1 cellular context compared by ENCODE assay signal in the genomic region with DNA sequence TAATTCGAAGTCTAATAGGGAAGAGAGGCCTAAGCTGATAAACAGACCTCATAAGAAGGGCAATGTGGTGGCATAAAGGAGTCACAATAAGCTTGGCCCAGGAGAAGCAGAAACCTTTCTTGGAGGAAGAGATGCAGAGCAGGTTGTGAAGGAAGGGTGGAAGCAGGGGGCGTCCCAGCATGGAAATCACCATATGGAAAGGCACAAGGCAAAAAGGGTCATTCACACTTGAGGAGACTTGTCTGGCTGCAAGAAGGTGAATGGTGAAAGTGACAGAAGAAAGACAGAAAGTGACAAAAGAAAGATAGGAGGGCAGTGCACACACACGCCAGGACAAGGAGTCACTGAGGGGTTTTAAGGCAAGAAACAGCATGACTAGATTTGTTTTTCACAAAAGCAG.
TF ChIP-seq lines count a peak whose summit lies in the region.

No MANE protein-coding gene starts in this region.

TF ChIP-seq in WTC11, 78 proteins besides CTCF, POLR2A, EP300 and RAD21 (continued from another document):
- TF ChIP-seq, protein P1, sequence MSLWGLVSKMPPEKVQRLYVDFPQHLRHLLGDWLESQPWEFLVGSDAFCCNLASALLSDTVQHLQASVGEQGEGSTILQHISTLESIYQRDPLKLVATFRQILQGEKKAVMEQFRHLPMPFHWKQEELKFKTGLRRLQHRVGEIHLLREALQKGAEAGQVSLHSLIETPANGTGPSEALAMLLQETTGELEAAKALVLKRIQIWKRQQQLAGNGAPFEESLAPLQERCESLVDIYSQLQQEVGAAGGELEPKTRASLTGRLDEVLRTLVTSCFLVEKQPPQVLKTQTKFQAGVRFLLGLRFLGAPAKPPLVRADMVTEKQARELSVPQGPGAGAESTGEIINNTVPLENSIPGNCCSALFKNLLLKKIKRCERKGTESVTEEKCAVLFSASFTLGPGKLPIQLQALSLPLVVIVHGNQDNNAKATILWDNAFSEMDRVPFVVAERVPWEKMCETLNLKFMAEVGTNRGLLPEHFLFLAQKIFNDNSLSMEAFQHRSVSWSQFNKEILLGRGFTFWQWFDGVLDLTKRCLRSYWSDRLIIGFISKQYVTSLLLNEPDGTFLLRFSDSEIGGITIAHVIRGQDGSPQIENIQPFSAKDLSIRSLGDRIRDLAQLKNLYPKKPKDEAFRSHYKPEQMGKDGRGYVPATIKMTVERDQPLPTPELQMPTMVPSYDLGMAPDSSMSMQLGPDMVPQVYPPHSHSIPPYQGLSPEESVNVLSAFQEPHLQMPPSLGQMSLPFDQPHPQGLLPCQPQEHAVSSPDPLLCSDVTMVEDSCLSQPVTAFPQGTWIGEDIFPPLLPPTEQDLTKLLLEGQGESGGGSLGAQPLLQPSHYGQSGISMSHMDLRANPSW (CRISPR knock-in tag; conservative IDR thresholded peaks at IDR 0.05; ENCODE audit: low read depth), result no peak
- TF ChIP-seq NFATC4 (CRISPR knock-in tag; IDR thresholded peaks at IDR 0.05), result no peak
- no peak for TF ChIP-seq ZNF232 (CRISPR knock-in tag; IDR thresholded peaks at IDR 0.05)
- TF ChIP-seq ZNF121 (CRISPR knock-in tag; IDR thresholded peaks at IDR 0.05), result no peak
- no peak for TF ChIP-seq CREM (CRISPR knock-in tag; IDR thresholded peaks at IDR 0.05)
- TF ChIP-seq MYBL2 (CRISPR knock-in tag; IDR thresholded peaks at IDR 0.05), result no peak
- TF ChIP-seq, protein P2, sequence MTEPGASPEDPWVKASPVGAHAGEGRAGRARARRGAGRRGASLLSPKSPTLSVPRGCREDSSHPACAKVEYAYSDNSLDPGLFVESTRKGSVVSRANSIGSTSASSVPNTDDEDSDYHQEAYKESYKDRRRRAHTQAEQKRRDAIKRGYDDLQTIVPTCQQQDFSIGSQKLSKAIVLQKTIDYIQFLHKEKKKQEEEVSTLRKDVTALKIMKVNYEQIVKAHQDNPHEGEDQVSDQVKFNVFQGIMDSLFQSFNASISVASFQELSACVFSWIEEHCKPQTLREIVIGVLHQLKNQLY (CRISPR knock-in tag; IDR thresholded peaks at IDR 0.05), result no peak
- TF ChIP-seq NR1H2 (CRISPR knock-in tag; IDR thresholded peaks at IDR 0.05), result no peak
- TF ChIP-seq, protein P3, sequence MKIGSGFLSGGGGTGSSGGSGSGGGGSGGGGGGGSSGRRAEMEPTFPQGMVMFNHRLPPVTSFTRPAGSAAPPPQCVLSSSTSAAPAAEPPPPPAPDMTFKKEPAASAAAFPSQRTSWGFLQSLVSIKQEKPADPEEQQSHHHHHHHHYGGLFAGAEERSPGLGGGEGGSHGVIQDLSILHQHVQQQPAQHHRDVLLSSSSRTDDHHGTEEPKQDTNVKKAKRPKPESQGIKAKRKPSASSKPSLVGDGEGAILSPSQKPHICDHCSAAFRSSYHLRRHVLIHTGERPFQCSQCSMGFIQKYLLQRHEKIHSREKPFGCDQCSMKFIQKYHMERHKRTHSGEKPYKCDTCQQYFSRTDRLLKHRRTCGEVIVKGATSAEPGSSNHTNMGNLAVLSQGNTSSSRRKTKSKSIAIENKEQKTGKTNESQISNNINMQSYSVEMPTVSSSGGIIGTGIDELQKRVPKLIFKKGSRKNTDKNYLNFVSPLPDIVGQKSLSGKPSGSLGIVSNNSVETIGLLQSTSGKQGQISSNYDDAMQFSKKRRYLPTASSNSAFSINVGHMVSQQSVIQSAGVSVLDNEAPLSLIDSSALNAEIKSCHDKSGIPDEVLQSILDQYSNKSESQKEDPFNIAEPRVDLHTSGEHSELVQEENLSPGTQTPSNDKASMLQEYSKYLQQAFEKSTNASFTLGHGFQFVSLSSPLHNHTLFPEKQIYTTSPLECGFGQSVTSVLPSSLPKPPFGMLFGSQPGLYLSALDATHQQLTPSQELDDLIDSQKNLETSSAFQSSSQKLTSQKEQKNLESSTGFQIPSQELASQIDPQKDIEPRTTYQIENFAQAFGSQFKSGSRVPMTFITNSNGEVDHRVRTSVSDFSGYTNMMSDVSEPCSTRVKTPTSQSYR (CRISPR knock-in tag; IDR thresholded peaks at IDR 0.05), result no peak
- TF ChIP-seq, protein P4, sequence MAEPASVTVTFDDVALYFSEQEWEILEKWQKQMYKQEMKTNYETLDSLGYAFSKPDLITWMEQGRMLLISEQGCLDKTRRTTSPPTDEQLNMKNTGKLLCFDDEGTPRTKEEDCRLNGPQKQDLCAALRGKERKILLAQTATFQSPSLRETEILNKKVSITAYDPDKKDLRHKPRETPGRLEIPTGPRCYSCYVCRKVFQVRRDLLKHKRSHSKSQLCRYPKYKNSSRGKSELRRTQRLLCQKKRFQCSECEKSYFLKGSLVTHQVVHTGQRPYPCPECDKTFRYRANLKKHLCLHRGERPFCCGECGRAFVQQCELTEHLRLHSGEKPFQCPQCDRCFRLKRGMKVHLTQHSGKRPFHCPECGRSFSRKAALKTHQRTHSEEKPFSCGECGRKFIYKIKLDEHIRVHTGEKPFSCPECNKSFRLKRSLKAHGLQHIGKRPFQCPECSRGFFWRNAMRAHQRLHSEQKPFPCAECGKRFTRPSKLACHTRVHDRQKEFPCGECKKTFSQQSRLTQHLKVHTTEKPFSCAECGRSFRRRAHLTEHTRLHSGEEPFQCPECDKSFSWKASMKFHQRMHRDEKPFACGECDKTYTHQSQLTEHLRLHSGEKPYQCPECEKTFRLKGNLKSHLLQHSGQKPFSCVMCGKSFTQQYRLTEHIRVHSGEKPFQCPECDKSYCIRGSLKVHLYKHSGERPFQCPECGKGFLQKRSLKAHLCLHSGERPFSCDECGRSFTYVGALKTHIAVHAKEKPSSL (CRISPR knock-in tag; conservative IDR thresholded peaks at IDR 0.05), result no peak
- TF ChIP-seq, protein P5, sequence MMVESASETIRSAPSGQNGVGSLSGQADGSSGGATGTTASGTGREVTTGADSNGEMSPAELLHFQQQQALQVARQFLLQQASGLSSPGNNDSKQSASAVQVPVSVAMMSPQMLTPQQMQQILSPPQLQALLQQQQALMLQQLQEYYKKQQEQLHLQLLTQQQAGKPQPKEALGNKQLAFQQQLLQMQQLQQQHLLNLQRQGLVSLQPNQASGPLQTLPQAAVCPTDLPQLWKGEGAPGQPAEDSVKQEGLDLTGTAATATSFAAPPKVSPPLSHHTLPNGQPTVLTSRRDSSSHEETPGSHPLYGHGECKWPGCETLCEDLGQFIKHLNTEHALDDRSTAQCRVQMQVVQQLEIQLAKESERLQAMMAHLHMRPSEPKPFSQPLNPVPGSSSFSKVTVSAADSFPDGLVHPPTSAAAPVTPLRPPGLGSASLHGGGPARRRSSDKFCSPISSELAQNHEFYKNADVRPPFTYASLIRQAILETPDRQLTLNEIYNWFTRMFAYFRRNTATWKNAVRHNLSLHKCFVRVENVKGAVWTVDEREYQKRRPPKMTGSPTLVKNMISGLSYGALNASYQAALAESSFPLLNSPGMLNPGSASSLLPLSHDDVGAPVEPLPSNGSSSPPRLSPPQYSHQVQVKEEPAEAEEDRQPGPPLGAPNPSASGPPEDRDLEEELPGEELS (CRISPR knock-in tag; IDR thresholded peaks at IDR 0.05), result no peak
- TF ChIP-seq, protein P6, sequence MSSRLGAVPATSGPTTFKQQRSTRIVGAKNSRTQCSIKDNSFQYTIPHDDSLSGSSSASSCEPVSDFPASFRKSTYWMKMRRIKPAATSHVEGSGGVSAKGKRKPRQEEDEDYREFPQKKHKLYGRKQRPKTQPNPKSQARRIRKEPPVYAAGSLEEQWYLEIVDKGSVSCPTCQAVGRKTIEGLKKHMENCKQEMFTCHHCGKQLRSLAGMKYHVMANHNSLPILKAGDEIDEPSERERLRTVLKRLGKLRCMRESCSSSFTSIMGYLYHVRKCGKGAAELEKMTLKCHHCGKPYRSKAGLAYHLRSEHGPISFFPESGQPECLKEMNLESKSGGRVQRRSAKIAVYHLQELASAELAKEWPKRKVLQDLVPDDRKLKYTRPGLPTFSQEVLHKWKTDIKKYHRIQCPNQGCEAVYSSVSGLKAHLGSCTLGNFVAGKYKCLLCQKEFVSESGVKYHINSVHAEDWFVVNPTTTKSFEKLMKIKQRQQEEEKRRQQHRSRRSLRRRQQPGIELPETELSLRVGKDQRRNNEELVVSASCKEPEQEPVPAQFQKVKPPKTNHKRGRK (CRISPR knock-in tag; IDR thresholded peaks at IDR 0.05; ENCODE audit: borderline replicate concordance), result no peak
- TF ChIP-seq SMAD3 (CRISPR knock-in tag; IDR thresholded peaks at IDR 0.05; ENCODE audit: borderline replicate concordance), result no peak
TF ChIP-seq in WTC11: peak in this region for 0.
